Comparison of ENCODE assay signal across 8 cellular contexts in genomic region chrX:24506082-24506481, GRCh38. TPM values are rescaled to one million over a fixed set of nuclear protein-coding genes. Genes with fewer than 3 reads are reported as not detected.
A peak's percentile ranks its signal among the peaks of the same experiment; 100 is the strongest.
DNase-seq lines count a peak whose midpoint lies in the region; ATAC-seq, FAIRE-seq and TF ChIP-seq lines count a peak whose summit lies in the region.

No MANE protein-coding gene starts in this region.

- H3K4me1 ChIP-seq in small intestine (ENCODE audit: control insufficient read depth in 2 of 2, insufficient read depth in 1 of 2, low read depth in 1 of 2, low read length in 1 of 2): no peaks in the 10 kb centered on the region

- no peaks in the 10 kb centered on the region for H3K27me3 ChIP-seq in brain microvascular endothelial cell (replicated peaks)
- no peaks in the 10 kb centered on the region for H3K27me3 ChIP-seq in small intestine (ENCODE audit: control insufficient read depth in 2 of 2, insufficient read depth in 2 of 2, low read length in 2 of 2)

- no peaks in the 10 kb centered on the region for H3K9me3 ChIP-seq in small intestine (ENCODE audit: control insufficient read depth, low read depth)

- CTCF ChIA-PET in HEK293T (lab: Yijun Ruan, JAX): no interaction called here

- POLR2A ChIA-PET in HEK293T (lab: Yijun Ruan, JAX): interaction anchor here (1.6 kb wide), 1 partner anchor 9 kb away, joined by 6 read pairs; no protein-coding TSS in a partner anchor

- FAIRE-seq in small intestine (lab: Jason Lieb, UNC): no peak

- DNase-seq in AG08396 (ENCODE audit: low spot score) (peak; percentile 15), HPDE6-E6E7 (ENCODE audit: extremely low spot score) (peak; percentile 39), brain microvascular endothelial cell (peak; percentile 2), LoVo (ENCODE audit: low spot score) (no peak), small intestine (no peak), HEK293T (ENCODE audit: extremely low spot score) (no peak), NCI-H187 (lab: John Stamatoyannopoulos, UW) (no peak)

- 33 to 77% (median 48%) methylated on average over 1 of the region's 1 CpG for WGBS in small intestine, 3 donors

- H3K4me3 ChIP-seq in brain microvascular endothelial cell (ENCODE audit: low read depth, low read length) (no peak overlapping the region), small intestine (ENCODE audit: low read depth in 1 of 2, low read length in 2 of 2) (no peak overlapping the region)

- ATAC-seq in GM18861 (IDR thresholded peaks at IDR 0.05; ENCODE audit: unreplicated experiment): peak; percentile 71

- in situ Hi-C loops in brain microvascular endothelial cell (cut with HindIII; ENCODE audit: low pct_ligation_motif_present, low sequenced_read_pairs): no loop called here

- TF ChIP-seq CTCF in brain microvascular endothelial cell (IDR thresholded peaks at IDR 0.05; ENCODE audit: low read depth, low read length, missing control alignments): no peak

- H3K36me3 ChIP-seq in brain microvascular endothelial cell (replicated peaks): no peaks in the 10 kb centered on the region
- H3K36me3 ChIP-seq in small intestine (ENCODE audit: control insufficient read depth in 2 of 2, insufficient read depth in 2 of 2, low read length in 2 of 2): peaks cover 0 to 2% of the 10 kb centered on the region in 2 donors

- H3K27ac ChIP-seq in brain microvascular endothelial cell (no peak overlapping the region), small intestine (ENCODE audit: low read depth in 1 of 2, low read length in 1 of 2) (no peak overlapping the region)

TF ChIP-seq in HEK293T, 16 proteins besides CTCF, POLR2A, EP300 and RAD21:
- TF ChIP-seq PKNOX1 (IDR thresholded peaks at IDR 0.05) (no peak), ARNT (IDR thresholded peaks at IDR 0.05) (no peak), ELF4 (IDR thresholded peaks at IDR 0.05) (no peak), NFRKB (IDR thresholded peaks at IDR 0.05) (no peak), FOXA1 (IDR thresholded peaks at IDR 0.05) (no peak), CTBP1 (IDR thresholded peaks at IDR 0.05; ENCODE audit: borderline replicate concordance) (no peak), BHLHE40 (IDR thresholded peaks at IDR 0.05; ENCODE audit: borderline replicate concordance) (no peak), TARDBP (IDR thresholded peaks at IDR 0.05) (no peak), SUZ12 (IDR thresholded peaks at IDR 0.05) (no peak), FOXK2 (IDR thresholded peaks at IDR 0.05) (no peak), FOXM1 (IDR thresholded peaks at IDR 0.05; ENCODE audit: borderline replicate concordance) (no peak), LEF1 (IDR thresholded peaks at IDR 0.05; ENCODE audit: borderline replicate concordance) (no peak), ZNF384 (IDR thresholded peaks at IDR 0.05) (no peak), HDGF (IDR thresholded peaks at IDR 0.05; ENCODE audit: borderline replicate concordance) (no peak), L3MBTL2 (conservative IDR thresholded peaks at IDR 0.05) (no peak), SP1 (IDR thresholded peaks at IDR 0.05) (no peak)
TF ChIP-seq in HEK293T: peak in this region for 0.

RNA-seq across cellular contexts. Expression of gene PDK3, which starts 41.0 kb away (rescaled TPM):
- polyA plus RNA-seq in small intestine: 10 to 100 TPM in 1 of 3 donors, 1 to 10 TPM in 2; 7.1 to 13.6 (median 8.9) TPM

Comparison
In these comparisons a context has a peak if more than half of its experiments do, and no peak if none do; other contexts are left out.
1. DNase-seq: peak in AG08396 (single experiment), HPDE6-E6E7 (single experiment) and brain microvascular endothelial cell (single experiment); none in LoVo (single experiment), small intestine (single experiment), HEK293T (single experiment) and NCI-H187 (0 of 2).